In genomic region chr19:46603752-46604241, GRCh38 we compare ENCODE assay signal across 1 cellular context.
TF ChIP-seq lines count a peak whose summit lies in the region.

No MANE protein-coding gene starts in this region.

TF ChIP-seq in IMR-90, 13 proteins besides CTCF, POLR2A, EP300 and RAD21 (continued from another document):
- no peak for TF ChIP-seq BHLHE40 (IDR thresholded peaks at IDR 0.05; ENCODE audit: low read depth, low read length)
- TF ChIP-seq MXI1 (IDR thresholded peaks at IDR 0.05; ENCODE audit: borderline replicate concordance, low read depth, low read length) = no peak
- no peak for TF ChIP-seq NFE2L2 (IDR thresholded peaks at IDR 0.05; ENCODE audit: low read depth, low read length)
